11 cellular contexts compared by ENCODE assay signal in the genomic region with DNA sequence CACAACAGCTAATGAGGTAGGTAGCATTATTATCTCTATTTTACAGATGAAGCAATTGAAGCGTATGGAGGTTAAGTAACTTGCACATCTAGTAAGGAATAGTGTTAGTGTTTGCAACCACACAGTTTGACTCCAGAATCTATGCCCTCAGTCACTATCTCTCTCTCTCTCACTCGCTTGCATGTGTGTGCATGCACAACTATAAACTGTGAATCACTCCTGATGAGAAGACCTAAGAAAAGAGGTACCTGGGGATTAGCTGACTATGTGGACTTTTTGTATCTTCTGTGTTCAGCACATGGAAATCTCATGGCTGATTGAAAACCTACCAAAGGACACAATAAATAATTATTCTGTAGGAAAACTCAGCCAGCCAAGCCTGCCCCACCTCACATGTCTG.
"Had no signal": no experiment of that assay in that cellular context is flagged by ENCODE, and none has a peak within 500 bp of the region (broad histone marks: within the 10 kb centered on the region; RNA-seq: fewer than 3 reads in every experiment).

No MANE protein-coding gene starts in this region.

- H3K4me2 ChIP-seq: GM23338 had no signal

- H3K36me3 ChIP-seq: HAP-1 had no signal

- H3K27ac ChIP-seq: GM23248 had no signal

- H3K4me3 Mint-ChIP-seq: GM23338, H9, HFFc6 had no signal

- H3K4me3 ChIP-seq: GM23248, GM23338, HAP-1 had no signal

- DNase-seq: GM23248, GOT3, H7, H9, HCEC 1CT, HFFc6 had no signal

- H3K9ac ChIP-seq: GM23248 had no signal

- H3K27ac Mint-ChIP-seq: GM23338, H9, HFFc6 had no signal

- H2AFZ ChIP-seq: GM23248, GM23338 had no signal

- H3K9me3 Mint-ChIP-seq: GM23338 had no signal

- FAIRE-seq: H1, H54 had no signal

- H3K9me3 ChIP-seq: HAP-1 had no signal

- ATAC-seq: GM23338, HCT116 had no signal

- H3K4me1 ChIP-seq: HAP-1 had no signal
